In genomic region chr17:42561908-42562844, GRCh38 we compare ENCODE assay signal across 1 cellular context.
TF ChIP-seq lines count a peak whose summit lies in the region.

Gene COASY (plus strand): TSS chr17:42562148. CDS start chr17:42562623, 475 bp downstream.

TF ChIP-seq in HepG2, 621 proteins besides CTCF, POLR2A, EP300 and RAD21 (continued from another document and continues in another):
- TF ChIP-seq AFF4 (CRISPR knock-in tag; IDR thresholded peaks at IDR 0.05): peak; percentile 22; the same call in 1 of the 2 replicates
- TF ChIP-seq KLF11 (CRISPR knock-in tag; IDR thresholded peaks at IDR 0.05): no peak; the same call in 1 of the 2 replicates
- 0 out of 2 replicates have a peak, but pooled peaks have one; percentile 76 for TF ChIP-seq ZNF766 (CRISPR knock-in tag; IDR thresholded peaks at IDR 0.05; ENCODE audit: borderline replicate concordance)
- TF ChIP-seq ZNF34 (CRISPR knock-in tag; IDR thresholded peaks at IDR 0.05; ENCODE audit: borderline replicate concordance): peak; percentile 73; the same call in 1 of the 2 replicates
- TF ChIP-seq CENPX (CRISPR knock-in tag; IDR thresholded peaks at IDR 0.05): no peak
- TF ChIP-seq KDM2A (CRISPR knock-in tag; IDR thresholded peaks at IDR 0.05; ENCODE audit: borderline replicate concordance, low read depth): peak; percentile 97
- peak; percentile 82 for TF ChIP-seq GTF2F1 (IDR thresholded peaks at IDR 0.05; ENCODE audit: low read length)
- peak; percentile 77 for TF ChIP-seq ZC3H13 (CRISPR knock-in tag; IDR thresholded peaks at IDR 0.05)
- TF ChIP-seq SKIL (CRISPR knock-in tag; IDR thresholded peaks at IDR 0.05; ENCODE audit: borderline replicate concordance): no peak
- TF ChIP-seq PRMT3 (CRISPR knock-in tag; IDR thresholded peaks at IDR 0.05; ENCODE audit: borderline replicate concordance, low read depth): peak; percentile 57; the same call in 1 of the 2 replicates
- TF ChIP-seq ZNF460 (CRISPR knock-in tag; IDR thresholded peaks at IDR 0.05; ENCODE audit: borderline replicate concordance): no peak
- no peak; the same call in 1 of the 2 replicates for TF ChIP-seq ZBTB26 (CRISPR knock-in tag; IDR thresholded peaks at IDR 0.05; ENCODE audit: borderline replicate concordance)
- no peak; the same call in 1 of the 2 replicates for TF ChIP-seq ZNF503 (CRISPR knock-in tag; IDR thresholded peaks at IDR 0.05)
- TF ChIP-seq ZFP36L1 (CRISPR knock-in tag; IDR thresholded peaks at IDR 0.05): no peak
- peak; percentile 90 for TF ChIP-seq HNF1B (CRISPR knock-in tag; IDR thresholded peaks at IDR 0.05)
- no peak for TF ChIP-seq ZNF207 (IDR thresholded peaks at IDR 0.05; ENCODE audit: borderline replicate concordance)
- 0 out of 2 replicates have a peak, but pooled peaks have one; percentile 45 for TF ChIP-seq ZNF318 (CRISPR knock-in tag; IDR thresholded peaks at IDR 0.05)
- no peak; the same call in 1 of the 2 replicates for TF ChIP-seq ZNF841 (CRISPR knock-in tag; IDR thresholded peaks at IDR 0.05; ENCODE audit: borderline replicate concordance)
- TF ChIP-seq CENPBD1 (CRISPR knock-in tag; IDR thresholded peaks at IDR 0.05; ENCODE audit: borderline replicate concordance, low read depth): peak; percentile 83; the same call in 1 of the 2 replicates
- TF ChIP-seq PHF21A (CRISPR knock-in tag; IDR thresholded peaks at IDR 0.05): peak; percentile 85; the same call in 1 of the 2 replicates
- TF ChIP-seq CSRNP2 (CRISPR knock-in tag; conservative IDR thresholded peaks at IDR 0.05; ENCODE audit: low read depth): no peak
- peak; percentile 75; the same call in 1 of the 2 replicates for TF ChIP-seq ZBTB21 (CRISPR knock-in tag; IDR thresholded peaks at IDR 0.05)
- peak; percentile 94 for TF ChIP-seq ZNF687 (CRISPR knock-in tag; IDR thresholded peaks at IDR 0.05)
- peak; percentile 90 for TF ChIP-seq HOXD1 (CRISPR knock-in tag; IDR thresholded peaks at IDR 0.05)
